In the genomic region with DNA sequence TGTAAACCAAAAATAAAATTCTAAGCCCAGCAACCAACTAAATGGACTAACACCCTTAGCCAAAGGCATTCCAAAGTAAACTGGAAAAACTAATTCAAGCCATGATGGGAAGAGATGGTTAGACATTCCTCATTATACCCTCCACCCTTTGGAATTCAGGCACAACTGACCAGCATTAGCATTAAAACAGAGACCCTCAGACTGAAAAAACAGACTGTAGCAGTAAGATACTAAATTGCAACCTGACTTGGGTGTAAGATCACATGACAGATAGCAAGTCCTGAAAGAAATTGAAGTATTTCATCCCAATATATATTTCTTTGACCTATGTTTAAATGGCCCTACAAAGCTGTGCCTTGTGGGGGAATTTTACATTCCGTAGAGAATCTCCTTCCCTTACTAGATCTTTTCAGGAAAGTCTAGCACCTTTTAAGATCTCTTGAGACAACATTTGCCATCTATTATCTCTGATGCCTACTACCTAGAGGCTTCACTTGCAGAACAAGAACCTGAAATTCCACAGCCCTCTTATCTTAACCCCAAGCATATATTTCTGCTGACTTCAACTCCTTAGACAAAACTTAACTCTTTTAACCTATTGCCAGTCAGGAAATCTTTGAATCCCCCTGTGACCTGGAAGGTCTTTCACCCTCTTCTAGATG, we compare ENCODE assay signal across 1 cellular context.
TF ChIP-seq lines count a peak whose summit lies in the region.

No MANE protein-coding gene starts in this region.

TF ChIP-seq in H1, 55 proteins besides CTCF, POLR2A, EP300 and RAD21:
- no peak for TF ChIP-seq CHD2 (IDR thresholded peaks at IDR 0.05; ENCODE audit: low read length)
- TF ChIP-seq USF2 (IDR thresholded peaks at IDR 0.05; ENCODE audit: low read length), result peak; percentile 28; the same call in 1 of the 2 replicates
- TF ChIP-seq TEAD4 (IDR thresholded peaks at IDR 0.05; ENCODE audit: low read depth, low read length), result peak; percentile 80
